Comparison of ENCODE assay signal across 8 cellular contexts in genomic region chr16:4330277-4330882, GRCh38. TPM values are rescaled to one million over a fixed set of nuclear protein-coding genes. Genes with fewer than 3 reads are reported as not detected.
DNase-seq lines count a peak whose midpoint lies in the region; ATAC-seq and TF ChIP-seq lines count a peak whose summit lies in the region.

No MANE protein-coding gene starts in this region.

- no peaks in the 10 kb centered on the region for H3K4me1 Mint-ChIP-seq in activated T-cell treated with anti-CD3 and anti-CD28 coated beads, Interleukin-2, amount 50 U/mL, for 72 hours (ENCODE audit: low read depth)
- H3K4me1 Mint-ChIP-seq in naive thymus-derived CD8-positive, alpha-beta T cell: peaks cover 2 to 12% (median 7%) of the 10 kb centered on the region in 4 donors

- H3K4me3 Mint-ChIP-seq in activated T-cell treated with anti-CD3 and anti-CD28 coated beads, Interleukin-2, amount 50 U/mL, for 72 hours: no peak overlapping the region
- H3K4me3 Mint-ChIP-seq in naive thymus-derived CD8-positive, alpha-beta T cell: no peak overlapping the region

- H3K27ac ChIP-seq in Panc1 (ENCODE audit: low read length) (peak overlapping the region; percentile 79), esophagus muscularis mucosa (replicated peaks in 1 of 4) (peak overlapping the region; percentile 29 to 90 (median 84)), stomach (peak overlapping the region in 3 of 5 donors; percentile 79 to 87 (median 81))

- no peak for TF ChIP-seq POLR2A in esophagus muscularis mucosa (IDR thresholded peaks at IDR 0.05; ENCODE audit: low read depth)
- TF ChIP-seq POLR2A in stomach (IDR thresholded peaks at IDR 0.05): no peak

- no peaks in the 10 kb centered on the region for H3K27me3 Mint-ChIP-seq in activated T-cell treated with anti-CD3 and anti-CD28 coated beads, Interleukin-2, amount 50 U/mL, for 72 hours (ENCODE audit: low read depth)
- H3K27me3 Mint-ChIP-seq in naive thymus-derived CD8-positive, alpha-beta T cell: no peaks in the 10 kb centered on the region

- H3K9me3 ChIP-seq in Panc1 (ENCODE audit: control insufficient read depth, insufficient read depth, low read depth, low read length): no peaks in the 10 kb centered on the region
- no peaks in the 10 kb centered on the region for H3K9me3 ChIP-seq in esophagus muscularis mucosa
- no peaks in the 10 kb centered on the region for H3K9me3 ChIP-seq in stomach

- POLR2A ChIA-PET in Panc1 (lab: Charles Lee): no interaction called here
- POLR2A ChIA-PET in naive thymus-derived CD8-positive, alpha-beta T cell (lab: Charles Lee): interaction anchor here (1.2 to 5.2 kb wide), 2 partner anchors 23 to 57 kb away, joined by 9 to 31 read pairs; partner anchors contain the start of gene TFAP4

- TF ChIP-seq CTCF in Panc1 (IDR thresholded peaks at IDR 0.05): peak; percentile 98
- peak; percentile 94 to 99 (median 98) for TF ChIP-seq CTCF in esophagus muscularis mucosa (IDR thresholded peaks at IDR 0.05)
- peak in 6 of 7 experiments; percentile 22 to 97 (median 94) for TF ChIP-seq CTCF in stomach (IDR thresholded peaks at IDR 0.05)

- intact Hi-C loops in Panc1 (cut with micrococcal nuclease; ENCODE audit: unreplicated experiment): loop anchor here (1.0 kb wide), 1 partner anchor 42 kb away; no protein-coding TSS in a partner anchor
- intact Hi-C loops in esophagus muscularis mucosa (cut with DNase I): no loop called here
- intact Hi-C loops in stomach (cut with DNase I; ENCODE audit: low total_unique reads): no loop called here

- H3K27me3 ChIP-seq in Panc1 (ENCODE audit: control insufficient read depth, insufficient read depth, low read length): no peaks in the 10 kb centered on the region
- no peaks in the 10 kb centered on the region for H3K27me3 ChIP-seq in esophagus muscularis mucosa
- peaks cover 0 to 8% (median 0%) of the 10 kb centered on the region in 3 donors for H3K27me3 ChIP-seq in stomach

- in situ Hi-C loops in Panc1 (cut with HindIII; ENCODE audit: low pct_unique_long_range_greater_than_20kb, low sequenced_read_pairs): no loop called here

- no peaks in the 10 kb centered on the region for H3K9me3 Mint-ChIP-seq in activated T-cell treated with anti-CD3 and anti-CD28 coated beads, Interleukin-2, amount 50 U/mL, for 72 hours
- H3K9me3 Mint-ChIP-seq in naive thymus-derived CD8-positive, alpha-beta T cell: no peaks in the 10 kb centered on the region

- peaks cover 49% of the 10 kb centered on the region for H3K4me1 ChIP-seq in Panc1 (ENCODE audit: control insufficient read depth, insufficient read depth, low read length)
- peaks cover 39 to 65% (median 59%) of the 10 kb centered on the region in 4 donors for H3K4me1 ChIP-seq in esophagus muscularis mucosa
- peaks cover 33 to 51% (median 44%) of the 10 kb centered on the region in 4 donors for H3K4me1 ChIP-seq in stomach

- no peak overlapping the region for H3K4me3 ChIP-seq in Panc1 (ENCODE audit: low read depth in 2 of 2, low read length in 2 of 2)
- no peak overlapping the region for H3K4me3 ChIP-seq in esophagus muscularis mucosa
- no peak overlapping the region for H3K4me3 ChIP-seq in stomach

- 53% methylated on average over 15 of the region's 15 CpGs for WGBS in esophagus muscularis mucosa
- 43 to 50% (median 48%) methylated on average over 13 to 15 of the region's 15 CpGs for WGBS in stomach, 5 donors

- TF ChIP-seq EP300 in esophagus muscularis mucosa (IDR thresholded peaks at IDR 0.05) (no peak), stomach (IDR thresholded peaks at IDR 0.05) (no peak)

- CTCF ChIA-PET in Panc1 (lab: Charles Lee): interaction anchor here (0.8 to 1.3 kb wide), 4 partner anchors 40 to 76 kb away, joined by 3 to 7 read pairs (median 5); no protein-coding TSS in a partner anchor

- DNase-seq in C1 segment of cervical spinal cord (lab: John Stamatoyannopoulos, UW): peak in 12 of 14 donors; percentile 10 to 84 (median 44)
- no peak for DNase-seq in Panc1 (ENCODE audit: low read depth, low spot score)
- DNase-seq in activated T-cell treated with anti-CD3 and anti-CD28 coated beads, Interleukin-2, amount 50 U/mL, for 72 hours: peak; percentile 84 to 86
- DNase-seq in esophagus muscularis mucosa (ENCODE audit: extremely low spot score): no peak
- peak; percentile 32 to 82 (median 66) for DNase-seq in naive thymus-derived CD8-positive, alpha-beta T cell
- DNase-seq in stomach: peak; percentile 89

- no peaks in the 10 kb centered on the region for H3K36me3 Mint-ChIP-seq in activated T-cell treated with anti-CD3 and anti-CD28 coated beads, Interleukin-2, amount 50 U/mL, for 72 hours (ENCODE audit: insufficient read depth in 2 of 2)
- H3K36me3 Mint-ChIP-seq in naive thymus-derived CD8-positive, alpha-beta T cell: no peaks in the 10 kb centered on the region

- ATAC-seq in GM21723 (IDR thresholded peaks at IDR 0.05; ENCODE audit: unreplicated experiment): peak; percentile 60
- ATAC-seq in Panc1: peak; percentile 83
- peak; percentile 78 to 81 for ATAC-seq in activated T-cell treated with anti-CD3 and anti-CD28 coated beads, Interleukin-2, amount 50 U/mL, for 72 hours (replicated peaks in 1 of 2)
- peak; percentile 56 to 70 for ATAC-seq in naive thymus-derived CD8-positive, alpha-beta T cell
- no peak for ATAC-seq in GM18520 (IDR thresholded peaks at IDR 0.05; ENCODE audit: unreplicated experiment)

- H3K36me3 ChIP-seq in Panc1 (ENCODE audit: control insufficient read depth, insufficient read depth, low read length): peaks cover 2% of the 10 kb centered on the region; the same call in 1 of the 2 replicates
- peaks cover 3 to 32% (median 31%) of the 10 kb centered on the region in 4 donors for H3K36me3 ChIP-seq in esophagus muscularis mucosa
- peaks cover 8 to 31% (median 20%) of the 10 kb centered on the region in 4 donors for H3K36me3 ChIP-seq in stomach

- TSS peak; percentile 37 for BruUV-seq in Panc1 (replicated peaks; lab: Mats Ljungman, UMichigan)

- no peak overlapping the region for H3K27ac Mint-ChIP-seq in activated T-cell treated with anti-CD3 and anti-CD28 coated beads, Interleukin-2, amount 50 U/mL, for 72 hours
- no peak overlapping the region for H3K27ac Mint-ChIP-seq in naive thymus-derived CD8-positive, alpha-beta T cell

RNA-seq across cellular contexts. Expression of gene GLIS2, which starts 14.5 kb away (rescaled TPM):
- total RNA-seq in Panc1 (2021; ENCODE audit: unreplicated experiment) (87.3 TPM), esophagus muscularis mucosa (10 to 100 TPM; 10.8 to 32.6 (median 14.9) TPM), stomach (10 to 100 TPM in 1 of 5 donors, 1 to 10 TPM in 4; 3.2 to 21.0 (median 4.6) TPM)
- polyA plus RNA-seq in Panc1 (2012; ENCODE audit: insufficient read length): 78.7 TPM
- 1 to 10 TPM; 1.3 to 1.7 TPM for total RNA-seq in activated T-cell treated with anti-CD3 and anti-CD28 coated beads, Interleukin-2, amount 50 U/mL, for 72 hours
- total RNA-seq in naive thymus-derived CD8-positive, alpha-beta T cell: under 1 TPM in 1 of 2 experiments, not detected in 1; 0.10 TPM
- not detected for polyA plus RNA-seq in naive thymus-derived CD8-positive, alpha-beta T cell
- polyA plus RNA-seq in stomach: 1 to 10 TPM; 4.4 to 9.0 (median 5.8) TPM

RNA-seq across cellular contexts. Expression of gene PAM16, which starts 20.7 kb away (rescaled TPM):
- 104 TPM for total RNA-seq in Panc1 (2021; ENCODE audit: unreplicated experiment)
- polyA plus RNA-seq in Panc1 (2012; ENCODE audit: insufficient read length): 105 TPM
- total RNA-seq in activated T-cell treated with anti-CD3 and anti-CD28 coated beads, Interleukin-2, amount 50 U/mL, for 72 hours: 10 to 100 TPM; 46.6 to 48.2 TPM
- total RNA-seq in esophagus muscularis mucosa: 10 to 100 TPM; 24.5 to 44.1 (median 40.2) TPM
- 10 to 100 TPM; 40.9 to 46.1 TPM for total RNA-seq in naive thymus-derived CD8-positive, alpha-beta T cell
- polyA plus RNA-seq in naive thymus-derived CD8-positive, alpha-beta T cell: 10 to 100 TPM; 33.6 to 44.4 (median 39.3) TPM
- 100 to 1,000 TPM in 1 of 5 donors, 10 to 100 TPM in 3, 1 to 10 TPM in 1; 4.7 to 218 (median 28.1) TPM for total RNA-seq in stomach
- 100 to 1,000 TPM in 2 of 3 donors, 10 to 100 TPM in 1; 54.4 to 117 (median 104) TPM for polyA plus RNA-seq in stomach

RNA-seq across cellular contexts. Expression of gene VASN, which starts 41.3 kb away (rescaled TPM):
- 33.5 TPM for total RNA-seq in Panc1 (2021; ENCODE audit: unreplicated experiment)
- 34.7 TPM for polyA plus RNA-seq in Panc1 (2012; ENCODE audit: insufficient read length)
- total RNA-seq in activated T-cell treated with anti-CD3 and anti-CD28 coated beads, Interleukin-2, amount 50 U/mL, for 72 hours: not detected
- 10 to 100 TPM in 3 of 4 donors, 1 to 10 TPM in 1; 7.1 to 31.3 (median 21.7) TPM for total RNA-seq in esophagus muscularis mucosa
- total RNA-seq in naive thymus-derived CD8-positive, alpha-beta T cell: under 1 TPM; 0.30 to 0.34 TPM
- under 1 TPM in 1 of 3 donors, not detected in 2; 0.12 TPM for polyA plus RNA-seq in naive thymus-derived CD8-positive, alpha-beta T cell
- 10 to 100 TPM; 10.5 to 25.6 (median 11.6) TPM for total RNA-seq in stomach
- 1 to 10 TPM; 3.7 to 7.2 (median 5.1) TPM for polyA plus RNA-seq in stomach

RNA-seq across cellular contexts. Expression of gene TFAP4, which starts 57.6 kb away (rescaled TPM):
- total RNA-seq in Panc1 (2021; ENCODE audit: unreplicated experiment): 11.1 TPM
- polyA plus RNA-seq in Panc1 (2012; ENCODE audit: insufficient read length): 18.7 TPM
- total RNA-seq in activated T-cell treated with anti-CD3 and anti-CD28 coated beads, Interleukin-2, amount 50 U/mL, for 72 hours: 10 to 100 TPM; 17.8 to 27.2 TPM
- total RNA-seq in esophagus muscularis mucosa: 1 to 10 TPM; 2.8 to 4.6 (median 3.7) TPM
- total RNA-seq in naive thymus-derived CD8-positive, alpha-beta T cell: 10 to 100 TPM; 32.6 to 39.8 TPM
- 1 to 10 TPM in 2 of 3 donors, under 1 TPM in 1; 0.84 to 3.0 (median 1.3) TPM for polyA plus RNA-seq in naive thymus-derived CD8-positive, alpha-beta T cell
- total RNA-seq in stomach: 10 to 100 TPM in 1 of 5 donors, 1 to 10 TPM in 3, not detected in 1; 4.9 to 17.4 (median 6.5) TPM
- polyA plus RNA-seq in stomach: 1 to 10 TPM; 4.9 to 7.1 (median 5.5) TPM

Comparison
In these comparisons a context has a peak if more than half of its experiments do, and no peak if none do; other contexts are left out.
1. DNase-seq: peak in C1 segment of cervical spinal cord (12 of 14), activated T-cell treated with anti-CD3 and anti-CD28 coated beads, Interleukin-2, amount 50 U/mL, for 72 hours (2 of 2), naive thymus-derived CD8-positive, alpha-beta T cell (10 of 10) and stomach (single experiment); none in Panc1 (single experiment) and esophagus muscularis mucosa (single experiment).
2. RNA of gene VASN, which starts 41.3 kb away (total RNA-seq): 33.5 TPM in Panc1 (single experiment), 7.1 to 31.3 TPM in esophagus muscularis mucosa and 10.5 to 25.6 TPM in stomach; 0.30 to 0.34 TPM in naive thymus-derived CD8-positive, alpha-beta T cell and not detected in activated T-cell treated with anti-CD3 and anti-CD28 coated beads, Interleukin-2, amount 50 U/mL, for 72 hours; every median in the first group is over 4 times any median in the second.
3. Peak in every context shown above with its lines, with median percentiles within 50 percentile points of each other: H3K27ac ChIP-seq and CTCF ChIP-seq.